12 cellular contexts compared by ENCODE assay signal in genomic region chr7:157224627-157225026, GRCh38.
DNase-seq lines count a peak whose midpoint lies in the region; ATAC-seq and TF ChIP-seq lines count a peak whose summit lies in the region.
"Had no signal": no experiment of that assay in that cellular context is flagged by ENCODE, and none has a peak within 500 bp of the region (broad histone marks: within the 10 kb centered on the region; RNA-seq: fewer than 3 reads in every experiment).

No MANE protein-coding gene starts in this region.

- no peak for ATAC-seq in HG02571 (IDR thresholded peaks at IDR 0.05; ENCODE audit: unreplicated experiment)
- no peak for ATAC-seq in HG03432 (IDR thresholded peaks at IDR 0.05; ENCODE audit: unreplicated experiment)
- no peak for ATAC-seq in HG03354 (IDR thresholded peaks at IDR 0.05; ENCODE audit: poor library complexity, severe bottlenecking, unreplicated experiment)
- ATAC-seq: activated CD8-positive, alpha-beta T cell treated with anti-CD3 and anti-CD28 coated beads, Interleukin-2, amount 10 ng/mL, durations not matched to agents 7 days and 5 days; left cardiac atrium had no signal

- H3K9me3 Mint-ChIP-seq in osteocyte (ENCODE audit: unreplicated experiment), result no peaks in the 10 kb centered on the region

- TF ChIP-seq CTCF in choroid plexus epithelial cell (conservative IDR thresholded peaks at IDR 0.05; ENCODE audit: low read depth, low read length) (peak; percentile 50), osteocyte (IDR thresholded peaks at IDR 0.05) (peak; percentile 49)

- H3K4me3 ChIP-seq in choroid plexus epithelial cell (ENCODE audit: low read depth, low read length), result no peak overlapping the region
- H3K4me3 ChIP-seq: tibial nerve had no signal

- DNase-seq in DMS53 (lab: John Stamatoyannopoulos, UW) (peak; percentile 57), DMS53 treated with DMSO at 0.1 percent for 48 hours (lab: John Stamatoyannopoulos, UW; ENCODE audit: unreplicated experiment) (no peak), NCI-H226 (peak; percentile 18), choroid plexus epithelial cell (ENCODE audit: low read depth) (peak; percentile 73), osteocyte (ENCODE audit: extremely low spot score, unreplicated experiment) (no peak)
- DNase-seq: 8988T; activated CD8-positive, alpha-beta T cell treated with anti-CD3 and anti-CD28 coated beads, Interleukin-2, amount 10 ng/mL, durations not matched to agents 7 days and 5 days; left cardiac atrium had no signal

- H3K4me3 Mint-ChIP-seq in osteocyte (ENCODE audit: unreplicated experiment), result no peak overlapping the region
- H3K4me3 Mint-ChIP-seq: activated CD8-positive, alpha-beta T cell treated with anti-CD3 and anti-CD28 coated beads, Interleukin-2, amount 10 ng/mL, durations not matched to agents 7 days and 5 days had no signal

- no peaks in the 10 kb centered on the region for H3K4me1 Mint-ChIP-seq in osteocyte (ENCODE audit: unreplicated experiment)

- H3K36me3 Mint-ChIP-seq in osteocyte (ENCODE audit: unreplicated experiment), result peaks cover 16% of the 10 kb centered on the region

- no peaks in the 10 kb centered on the region for H3K27me3 Mint-ChIP-seq in osteocyte (ENCODE audit: unreplicated experiment)

- H3K27ac Mint-ChIP-seq in osteocyte (ENCODE audit: unreplicated experiment), result no peak overlapping the region
- H3K27ac Mint-ChIP-seq: activated CD8-positive, alpha-beta T cell treated with anti-CD3 and anti-CD28 coated beads, Interleukin-2, amount 10 ng/mL, durations not matched to agents 7 days and 5 days had no signal

Comparison
In these comparisons a context has a peak if more than half of its experiments do, and no peak if none do; other contexts are left out.
1. DNase-seq: peak in DMS53 (single experiment), NCI-H226 (single experiment) and choroid plexus epithelial cell (single experiment); none in DMS53 treated with DMSO at 0.1 percent for 48 hours (single experiment) and osteocyte (single experiment).